In genomic region chr6:116405663-116406329, GRCh38 we compare ENCODE assay signal across 10 cellular contexts. TPM values are rescaled to one million over a fixed set of nuclear protein-coding genes. Genes with fewer than 3 reads are reported as not detected.
A peak's percentile ranks its signal among the peaks of the same experiment; 100 is the strongest.
DNase-seq lines count a peak whose midpoint lies in the region; ATAC-seq and TF ChIP-seq lines count a peak whose summit lies in the region.
"Had no signal": no experiment of that assay in that cellular context is flagged by ENCODE, and none has a peak within 500 bp of the region (broad histone marks: within the 10 kb centered on the region; RNA-seq: fewer than 3 reads in every experiment).

No MANE protein-coding gene starts in this region.

- H3K4me1 Mint-ChIP-seq in dendritic cell treated with granulocyte-macrophage colony-stimulating factor and Interleukin-4, amounts not matched to agents 40 ng/mL and 50 ng/mL, for 4 days (ENCODE audit: low read depth), result peaks cover 69% of the 10 kb centered on the region

- H3K4me1 ChIP-seq in Karpas-422 (ENCODE audit: low read length) (peaks cover 21% of the 10 kb centered on the region), osteoblast (ENCODE audit: insufficient read depth, low read length) (peaks cover 44% of the 10 kb centered on the region)

- no peaks in the 10 kb centered on the region for H3K27me3 ChIP-seq in GM06990 (replicated peaks; ENCODE audit: control insufficient read depth, insufficient read depth, low read length)
- no peaks in the 10 kb centered on the region for H3K27me3 ChIP-seq in Karpas-422 (ENCODE audit: low read length)
- H3K27me3 ChIP-seq in osteoblast (ENCODE audit: insufficient read depth, low read length), result no peaks in the 10 kb centered on the region

- H3K9me2 ChIP-seq in Karpas-422 (replicated peaks; ENCODE audit: insufficient read depth, low read length), result no peaks in the 10 kb centered on the region

- H3K36me3 ChIP-seq in GM06990 (ENCODE audit: control insufficient read depth, insufficient read depth, low read length) (no peaks in the 10 kb centered on the region), Karpas-422 (ENCODE audit: insufficient read depth, low read length) (no peaks in the 10 kb centered on the region), osteoblast (ENCODE audit: insufficient read depth, low read length) (peaks cover 13% of the 10 kb centered on the region)

- H3K9me3 ChIP-seq in Karpas-422 (ENCODE audit: low read length) (no peaks in the 10 kb centered on the region), osteoblast (ENCODE audit: low read depth, low read length) (no peaks in the 10 kb centered on the region)

- H3K27me3 Mint-ChIP-seq in dendritic cell treated with granulocyte-macrophage colony-stimulating factor and Interleukin-4, amounts not matched to agents 40 ng/mL and 50 ng/mL, for 4 days, result no peaks in the 10 kb centered on the region

- peak overlapping the region; percentile 41 for H3K4me3 Mint-ChIP-seq in dendritic cell treated with granulocyte-macrophage colony-stimulating factor and Interleukin-4, amounts not matched to agents 40 ng/mL and 50 ng/mL, for 4 days

- H3K36me3 Mint-ChIP-seq in dendritic cell treated with granulocyte-macrophage colony-stimulating factor and Interleukin-4, amounts not matched to agents 40 ng/mL and 50 ng/mL, for 4 days (ENCODE audit: low read depth), result peaks cover 63% of the 10 kb centered on the region
- H3K36me3 Mint-ChIP-seq: activated naive CD4-positive, alpha-beta T cell treated with anti-CD3 and anti-CD28 coated beads, Interleukin-2, amount 50 U/mL, for 72 hours had no signal

- peak overlapping the region; percentile 41 for H3K4me2 ChIP-seq in Karpas-422 (ENCODE audit: low read depth, low read length, poor library complexity, severe bottlenecking)
- peak overlapping the region; percentile 64 for H3K4me2 ChIP-seq in osteoblast (ENCODE audit: insufficient read depth, low read length)

- peak overlapping the region; percentile 24; the same call in 1 of the 2 replicates for H3K9ac ChIP-seq in Karpas-422 (ENCODE audit: low read length)

- H3K27ac Mint-ChIP-seq in dendritic cell treated with granulocyte-macrophage colony-stimulating factor and Interleukin-4, amounts not matched to agents 40 ng/mL and 50 ng/mL, for 4 days, result peak overlapping the region; percentile 73

- peak overlapping the region; percentile 25 for H3K4me3 ChIP-seq in GM06990 (replicated peaks; ENCODE audit: low read depth, low read length)
- H3K4me3 ChIP-seq in Karpas-422 (ENCODE audit: low read length), result peak overlapping the region; percentile 31; the same call in 1 of the 2 replicates
- H3K4me3 ChIP-seq in osteoblast (ENCODE audit: insufficient read depth, low read length), result no peak overlapping the region

- H3K79me2 ChIP-seq in Karpas-422 (ENCODE audit: low read length), result no peaks in the 10 kb centered on the region
- peaks cover 78% of the 10 kb centered on the region for H3K79me2 ChIP-seq in osteoblast (ENCODE audit: insufficient read depth, low read length)

- H2AFZ ChIP-seq in Karpas-422 (ENCODE audit: low read length), result peak overlapping the region; percentile 34; the same call in 1 of the 2 replicates
- H2AFZ ChIP-seq in osteoblast (ENCODE audit: low read length), result no peak overlapping the region

- DNase-seq in GM06990 (ENCODE audit: extremely low read depth, insufficient read length), result no peak
- DNase-seq in Karpas-422, result no peak
- no peak for DNase-seq in osteoblast (ENCODE audit: insufficient read length, low spot score, missing footprints)
- no peak for DNase-seq in T-helper 1 cell
- no peak for DNase-seq in germinal center (ENCODE audit: low spot score)
- DNase-seq: SW 1271 had no signal

- H4K20me1 ChIP-seq in Karpas-422 (ENCODE audit: insufficient read depth, low read depth, low read length) (no peaks in the 10 kb centered on the region), osteoblast (ENCODE audit: insufficient read depth, low read length) (peaks cover 4% of the 10 kb centered on the region)

- no peak for TF ChIP-seq CTCF in GM06990 (IDR thresholded peaks at IDR 0.05; ENCODE audit: insufficient read depth, low read length, poor library complexity, severe bottlenecking)
- no peak for TF ChIP-seq CTCF in osteoblast (IDR thresholded peaks at IDR 0.05; ENCODE audit: extremely low read depth, low read depth, low read length)

- peak overlapping the region; percentile 51 for H3K27ac ChIP-seq in Karpas-422 (ENCODE audit: low read length)
- peak overlapping the region; percentile 87 for H3K27ac ChIP-seq in osteoblast (ENCODE audit: low read depth, low read length)

- intact Hi-C loops in dendritic cell treated with granulocyte-macrophage colony-stimulating factor and Interleukin-4, amounts not matched to agents 40 ng/mL and 50 ng/mL, for 4 days (cut with micrococcal nuclease), result loop anchor here (5.0 kb wide), 1 partner anchor 128 kb away; the partner anchor contains the start of gene TSPYL1

- H3K9me3 Mint-ChIP-seq in dendritic cell treated with granulocyte-macrophage colony-stimulating factor and Interleukin-4, amounts not matched to agents 40 ng/mL and 50 ng/mL, for 4 days, result no peaks in the 10 kb centered on the region
- H3K9me3 Mint-ChIP-seq: activated naive CD4-positive, alpha-beta T cell treated with anti-CD3 and anti-CD28 coated beads, Interleukin-2, amount 50 U/mL, for 72 hours had no signal

- ATAC-seq in HG03139 (IDR thresholded peaks at IDR 0.05; ENCODE audit: unreplicated experiment) (no peak), GM21737 (IDR thresholded peaks at IDR 0.05; ENCODE audit: unreplicated experiment) (no peak)

RNA-seq across cellular contexts. Expression of gene DSE, which starts 35.0 kb away (rescaled TPM):
- 5.4 and 7.5 TPM in 2 replicates for total RNA-seq in Karpas-422 (2014; rRNA removed; shearing (Covaris generic); ENCODE audit: low replicate concordance)
- total RNA-seq in osteoblast, result 193 and 229 TPM in 2 replicates

RNA-seq across cellular contexts. Expression of gene CALHM6, which starts 55.4 kb away (rescaled TPM):
- total RNA-seq in Karpas-422 (2014; rRNA removed; shearing (Covaris generic); ENCODE audit: low replicate concordance), result 0.25 TPM in 1 of 2 replicates, not detected in the other
- 0.72 and 0.88 TPM in 2 replicates for total RNA-seq in osteoblast

Comparison
In these comparisons a context has a peak if more than half of its experiments do, and no peak if none do; other contexts are left out.
1. RNA of gene DSE, which starts 35.0 kb away (total RNA-seq): 193 to 229 TPM in osteoblast; 5.4 to 7.5 TPM in Karpas-422; every median in the first group is over 10 times any median in the second.